In genomic region chr10:124650820-124651401, GRCh38 we compare ENCODE assay signal across 9 cellular contexts.
DNase-seq lines count a peak whose midpoint lies in the region; ATAC-seq and TF ChIP-seq lines count a peak whose summit lies in the region.
"Had no signal": no experiment of that assay in that cellular context is flagged by ENCODE, and none has a peak within 500 bp of the region (broad histone marks: within the 10 kb centered on the region; RNA-seq: fewer than 3 reads in every experiment).

No MANE protein-coding gene starts in this region.

- CTCF ChIA-PET in PC-9 (lab: Charles Lee), result no interaction called here

- peak; percentile 61 for DNase-seq in GM10266 (ENCODE audit: extremely low spot score)
- DNase-seq in T-helper 2 cell treated with Interferon-gamma antibody and Interleukin-4, amounts not matched to agents 5 μg/mL and 100 μg/mL, for 36 hours (ENCODE audit: low spot score), result peak; percentile 53
- peak; percentile 70 for DNase-seq in stimulated activated CD4-positive, alpha-beta T cell treated with anti-CD3 and anti-CD28 coated beads, Interleukin-15, amount 100 ng/mL, for 24 hours
- DNase-seq in PC-9, result no peak
- DNase-seq in anterior cingulate cortex (lab: John Stamatoyannopoulos, UW), result no peak
- DNase-seq in NCI-H2171 treated with DMSO at 0.1 percent for 48 hours (lab: John Stamatoyannopoulos, UW), result no peak
- DNase-seq: NCI-H1930 had no signal

- no peaks in the 10 kb centered on the region for H3F3A ChIP-seq in PC-9 (ENCODE audit: insufficient read depth, low read depth)

- no peaks in the 10 kb centered on the region for H3K27me3 Mint-ChIP-seq in T-helper 2 cell treated with Interferon-gamma antibody and Interleukin-4, amounts not matched to agents 5 μg/mL and 100 μg/mL, for 36 hours (ENCODE audit: low read depth)

- no peaks in the 10 kb centered on the region for H3K9me3 ChIP-seq in PC-9 (ENCODE audit: insufficient read depth, low read depth)

- no peak for TF ChIP-seq CTCF in GM10266 (IDR thresholded peaks at IDR 0.05; ENCODE audit: control insufficient read depth, insufficient read depth, low read depth, missing control alignments)
- no peak for TF ChIP-seq CTCF in PC-9 (conservative IDR thresholded peaks at IDR 0.05)

- peak overlapping the region; percentile 56 for H3K4me3 Mint-ChIP-seq in T-helper 2 cell treated with Interferon-gamma antibody and Interleukin-4, amounts not matched to agents 5 μg/mL and 100 μg/mL, for 36 hours

- H3K79me2 ChIP-seq in PC-9 (ENCODE audit: low read depth), result no peaks in the 10 kb centered on the region

- peaks cover 15% of the 10 kb centered on the region for H3K4me1 ChIP-seq in PC-9 (replicated peaks; ENCODE audit: insufficient read depth)

- no TSS peak for BruUV-seq in PC-9 (replicated peaks; lab: Mats Ljungman, UMichigan)

- H3K9me2 ChIP-seq in PC-9 (ENCODE audit: insufficient read depth), result no peaks in the 10 kb centered on the region

- no peak overlapping the region for H2AFZ ChIP-seq in PC-9

- H3K27ac ChIP-seq in angular gyrus (ENCODE audit: low read depth, low read length) (peak overlapping the region; percentile 74), PC-9 (no peak overlapping the region)

- no peaks in the 10 kb centered on the region for H3K27me3 ChIP-seq in PC-9 (ENCODE audit: insufficient read depth, low read depth)

- no peak overlapping the region for H3K4me3 ChIP-seq in PC-9

- H3K36me3 ChIP-seq in PC-9 (ENCODE audit: low read depth), result no peaks in the 10 kb centered on the region

- POLR2A ChIA-PET in PC-9 (lab: Charles Lee; ENCODE audit: unreplicated experiment), result no interaction called here

- no peaks in the 10 kb centered on the region for H3K9me3 Mint-ChIP-seq in T-helper 2 cell treated with Interferon-gamma antibody and Interleukin-4, amounts not matched to agents 5 μg/mL and 100 μg/mL, for 36 hours

- H3K4me1 Mint-ChIP-seq in T-helper 2 cell treated with Interferon-gamma antibody and Interleukin-4, amounts not matched to agents 5 μg/mL and 100 μg/mL, for 36 hours (ENCODE audit: low read depth), result peaks cover 73% of the 10 kb centered on the region

- no peak overlapping the region for H3K4me2 ChIP-seq in PC-9

- no peak for ATAC-seq in HG03108 (IDR thresholded peaks at IDR 0.05; ENCODE audit: unreplicated experiment)

- peaks cover 17% of the 10 kb centered on the region for H3K36me3 Mint-ChIP-seq in T-helper 2 cell treated with Interferon-gamma antibody and Interleukin-4, amounts not matched to agents 5 μg/mL and 100 μg/mL, for 36 hours (ENCODE audit: low read depth)

- intact Hi-C loops in PC-9 (cut with micrococcal nuclease; ENCODE audit: unreplicated experiment), result no loop called here

- H4K20me1 ChIP-seq in PC-9 (ENCODE audit: insufficient read depth), result no peaks in the 10 kb centered on the region

- H3K27ac Mint-ChIP-seq in T-helper 2 cell treated with Interferon-gamma antibody and Interleukin-4, amounts not matched to agents 5 μg/mL and 100 μg/mL, for 36 hours, result peak overlapping the region; percentile 66

Comparison
In these comparisons a context has a peak if more than half of its experiments do, and no peak if none do; other contexts are left out.
1. DNase-seq: peak in GM10266 (single experiment), T-helper 2 cell treated with Interferon-gamma antibody and Interleukin-4, amounts not matched to agents 5 μg/mL and 100 μg/mL, for 36 hours (single experiment) and stimulated activated CD4-positive, alpha-beta T cell treated with anti-CD3 and anti-CD28 coated beads, Interleukin-15, amount 100 ng/mL, for 24 hours (single experiment); none in PC-9 (0 of 2), anterior cingulate cortex (0 of 58) and NCI-H2171 treated with DMSO at 0.1 percent for 48 hours (single experiment).